ENCODE assay signal across 8 cellular contexts in genomic region chr1:182839209-182840065, GRCh38. TPM values are rescaled to one million over a fixed set of nuclear protein-coding genes. Genes with fewer than 3 reads are reported as not detected.
DNase-seq lines count a peak whose midpoint lies in the region; ATAC-seq and TF ChIP-seq lines count a peak whose summit lies in the region.

Gene DHX9 (plus strand): TSS chr1:182839347. CDS start chr1:182842567, 3,220 bp downstream.

- no peaks in the 10 kb centered on the region for H3K9me3 Mint-ChIP-seq in activated naive CD4-positive, alpha-beta T cell treated with anti-CD3 and anti-CD28 coated beads, Interleukin-2, amount 50 U/mL, for 24 hours

- TF ChIP-seq POLR2A in testis (IDR thresholded peaks at IDR 0.05) = peak; percentile 55

- peaks cover 52% of the 10 kb centered on the region for H3K79me2 ChIP-seq in SK-N-SH (ENCODE audit: insufficient read depth)

- TF ChIP-seq RAD21 in SK-N-SH (IDR thresholded peaks at IDR 0.05; ENCODE audit: low read length) = no peak

- TF ChIP-seq CTCF in GM10248 (IDR thresholded peaks at IDR 0.05; ENCODE audit: control extremely low read depth, extremely low read depth, low read depth, missing control alignments) = no peak
- peak; percentile 18; the same call in 1 of the 2 replicates for TF ChIP-seq CTCF in SK-N-SH (IDR thresholded peaks at IDR 0.05)
- TF ChIP-seq CTCF in omental fat pad (IDR thresholded peaks at IDR 0.05) = no peak
- TF ChIP-seq CTCF in testis (IDR thresholded peaks at IDR 0.05) = peak in 2 of 3 experiments; percentile 9 to 30

- CTCF ChIA-PET in GM10248 (lab: Yijun Ruan, JAX) (interaction anchor here (1.2 to 1.6 kb wide), 2 partner anchors 240 to 243 kb away, joined by 3 to 4 read pairs; no protein-coding TSS in a partner anchor), SK-N-SH (lab: Yijun Ruan, JAX) (interaction anchor here (0.7 to 1.6 kb wide), 4 partner anchors 12 to 57 kb away, joined by 3 to 5 read pairs (median 4); no protein-coding TSS in a partner anchor)

- H3K9me2 ChIP-seq in SK-N-SH = no peaks in the 10 kb centered on the region

- peaks cover 18% of the 10 kb centered on the region for H3F3A ChIP-seq in SK-N-SH (replicated peaks; ENCODE audit: insufficient read depth)

- peak in 1 of 2 experiments; percentile 6; a peak in 1 of 4 replicates for TF ChIP-seq EP300 in SK-N-SH (IDR thresholded peaks at IDR 0.05; ENCODE audit: borderline replicate concordance in 1 of 2, low read depth in 1 of 2, low read length in 1 of 2)

- DNase-seq in GM10248 (ENCODE audit: extremely low spot score) (peak; percentile 98), NCI-H1048 (lab: John Stamatoyannopoulos, UW) (peak; percentile 100), SK-N-SH (peak; percentile 99), glomerular endothelial cell (ENCODE audit: extremely low read depth, low read depth, low spot score) (no peak), omental fat pad (ENCODE audit: low spot score) (peak; percentile 91), testis (peak; percentile 94)

- under 1% methylated on average over 40 of the region's 92 CpGs for WGBS in SK-N-SH (ENCODE audit: low lambda C conversion rate)
- 1 to 2% methylated on average over 16 to 77 of the region's 92 CpGs for WGBS in testis, 2 donors

- peaks cover 16 to 30% of the 10 kb centered on the region in 2 experiments for H3K36me3 ChIP-seq in SK-N-SH (replicated peaks in 1 of 2; ENCODE audit: control insufficient read depth in 1 of 2, insufficient read depth in 2 of 2, low read length in 1 of 2)
- no peaks in the 10 kb centered on the region for H3K36me3 ChIP-seq in testis (ENCODE audit: low read depth, missing control alignments)

- intact Hi-C loops in testis (cut with DNase I; ENCODE audit: low total_unique reads) = no loop called here

- POLR2A ChIA-PET in GM10248 (lab: Yijun Ruan, JAX) (interaction anchor here (0.6 kb wide), 1 partner anchor 235 kb away, joined by 3 read pairs; the partner anchor contains the start of gene RGS16), SK-N-SH (lab: Yijun Ruan, JAX) (no interaction called here)

- ATAC-seq in HG02588 (IDR thresholded peaks at IDR 0.05; ENCODE audit: unreplicated experiment) (peak; percentile 64), omental fat pad (ENCODE audit: low FRiP score) (peak; percentile 89)

- peak within 1 kb of the TSS; percentile 95 to 97 for H3K27ac ChIP-seq in SK-N-SH (ENCODE audit: low read depth in 2 of 2, low read length in 1 of 2)
- peak within 1 kb of the TSS; percentile 87 to 96 for H3K27ac ChIP-seq in testis

- H3K9me3 ChIP-seq in SK-N-SH (no peaks in the 10 kb centered on the region), testis (no peaks in the 10 kb centered on the region)

- no peaks in the 10 kb centered on the region for H3K27me3 ChIP-seq in SK-N-SH (ENCODE audit: insufficient read depth)
- no peaks in the 10 kb centered on the region for H3K27me3 ChIP-seq in testis

- peaks cover 14 to 15% of the 10 kb centered on the region in 2 experiments; a peak in 3 of 4 replicates for H3K4me1 ChIP-seq in SK-N-SH (ENCODE audit: control insufficient read depth in 1 of 2, insufficient read depth in 2 of 2, low read depth in 1 of 2, low read length in 1 of 2)
- H3K4me1 ChIP-seq in testis = peaks cover 24% of the 10 kb centered on the region

- H3K4me1 Mint-ChIP-seq in activated naive CD4-positive, alpha-beta T cell treated with anti-CD3 and anti-CD28 coated beads, Interleukin-2, amount 50 U/mL, for 24 hours = peaks cover 47% of the 10 kb centered on the region

- peaks cover 16% of the 10 kb centered on the region for H3K36me3 Mint-ChIP-seq in activated naive CD4-positive, alpha-beta T cell treated with anti-CD3 and anti-CD28 coated beads, Interleukin-2, amount 50 U/mL, for 24 hours

- peak within 1 kb of the TSS; percentile 86 for H3K4me2 ChIP-seq in SK-N-SH

- H2AFZ ChIP-seq in SK-N-SH (ENCODE audit: low read depth) = peak within 1 kb of the TSS; percentile 72

- H3K9ac ChIP-seq in SK-N-SH = peak within 1 kb of the TSS; percentile 94

- no peaks in the 10 kb centered on the region for H3K27me3 Mint-ChIP-seq in activated naive CD4-positive, alpha-beta T cell treated with anti-CD3 and anti-CD28 coated beads, Interleukin-2, amount 50 U/mL, for 24 hours

- peak within 1 kb of the TSS; percentile 93 for H3K4me3 Mint-ChIP-seq in activated naive CD4-positive, alpha-beta T cell treated with anti-CD3 and anti-CD28 coated beads, Interleukin-2, amount 50 U/mL, for 24 hours

- H3K27ac Mint-ChIP-seq in activated naive CD4-positive, alpha-beta T cell treated with anti-CD3 and anti-CD28 coated beads, Interleukin-2, amount 50 U/mL, for 24 hours = peak within 1 kb of the TSS; percentile 96

- peak within 1 kb of the TSS; percentile 76 to 98 for H3K4me3 ChIP-seq in SK-N-SH (ENCODE audit: low read depth in 2 of 2, low read length in 1 of 2)
- H3K4me3 ChIP-seq in testis = peak within 1 kb of the TSS; percentile 61 to 89

- H4K20me1 ChIP-seq in SK-N-SH (ENCODE audit: insufficient read depth) = peaks cover 50% of the 10 kb centered on the region

TF ChIP-seq in SK-N-SH, 30 proteins besides CTCF, POLR2A, EP300 and RAD21 (continues in another document):
- 0 out of 2 replicates have a peak, but pooled peaks have one; percentile 4 for TF ChIP-seq GABPA (IDR thresholded peaks at IDR 0.05; ENCODE audit: low read depth)
- TF ChIP-seq MXI1 (IDR thresholded peaks at IDR 0.05; ENCODE audit: low read depth, low read length) = peak; percentile 90
- peak; percentile 83 for TF ChIP-seq TAF1 (IDR thresholded peaks at IDR 0.05; ENCODE audit: borderline replicate concordance, low read depth, low read length)
- TF ChIP-seq NRF1 (IDR thresholded peaks at IDR 0.05; ENCODE audit: low read depth, low read length) = peak; percentile 91
- TF ChIP-seq SIN3A (IDR thresholded peaks at IDR 0.05; ENCODE audit: borderline replicate concordance, low read depth, low read length) = peak; percentile 65; the same call in 1 of the 2 replicates
- no peak for TF ChIP-seq TCF12 (IDR thresholded peaks at IDR 0.05)
- TF ChIP-seq REST (IDR thresholded peaks at IDR 0.05; ENCODE audit: low read depth, low read length) = no peak
- no peak for TF ChIP-seq PBX3 (IDR thresholded peaks at IDR 0.05)
- TF ChIP-seq GATA2 (CRISPR knock-in tag; IDR thresholded peaks at IDR 0.05) = no peak
- TF ChIP-seq MAX (IDR thresholded peaks at IDR 0.05; ENCODE audit: low read depth) = peak; percentile 86
- peak; percentile 76; the same call in 1 of the 2 replicates for TF ChIP-seq USF1 (IDR thresholded peaks at IDR 0.05; ENCODE audit: borderline replicate concordance, low read depth)

RNA-seq across cellular contexts. Expression of gene DHX9, which starts in this region (rescaled TPM):
- 145 and 170 TPM in 2 replicates for polyA plus RNA-seq in SK-N-SH (2012; rRNA removed)
- 158 and 160 TPM in 2 replicates for polyA plus RNA-seq in SK-N-SH (2012; cell fraction: cytosol; rRNA removed)
- 131 and 175 TPM in 2 replicates for polyA plus RNA-seq in SK-N-SH (2012; cell fraction: nucleus; rRNA removed)
- total RNA-seq in glomerular endothelial cell = 83.4 and 107 TPM in 2 replicates
- total RNA-seq in omental fat pad = 100 to 1,000 TPM in 1 of 4 donors, 10 to 100 TPM in 3; 79.7 to 135 (median 88.8) TPM
- total RNA-seq in testis = 100 to 1,000 TPM; 117 to 139 TPM
- 163 TPM for polyA plus RNA-seq in testis (ENCODE audit: insufficient read depth, low read depth, low replicate concordance)

Comparison
In these comparisons a context has a peak if more than half of its experiments do, and no peak if none do; other contexts are left out.
1. CTCF ChIP-seq: peak in SK-N-SH (single experiment) and testis (2 of 3); none in GM10248 (single experiment) and omental fat pad (0 of 3).